ENCODE assay signal across 13 cellular contexts in genomic region chr9:128987800-128988199, GRCh38. TPM values are rescaled to one million over a fixed set of nuclear protein-coding genes. Genes with fewer than 3 reads are reported as not detected.
DNase-seq lines count a peak whose midpoint lies in the region; ATAC-seq and TF ChIP-seq lines count a peak whose summit lies in the region.
"Had no signal": no experiment of that assay in that cellular context is flagged by ENCODE, and none has a peak within 500 bp of the region (broad histone marks: within the 10 kb centered on the region; RNA-seq: fewer than 3 reads in every experiment).

No MANE protein-coding gene starts in this region.

- no peaks in the 10 kb centered on the region for H3K27me3 ChIP-seq in left ventricle myocardium inferior (ENCODE audit: low read depth)
- H3K27me3 ChIP-seq in gastroesophageal sphincter, result no peaks in the 10 kb centered on the region
- H3K27me3 ChIP-seq: BE2C had no signal

- WGBS in gastroesophageal sphincter (ENCODE audit: low coverage in 1 of 2), 2 donors, result 62 to 80% methylated on average over 3 of the region's 5 CpGs

- TF ChIP-seq EP300 in gastroesophageal sphincter (IDR thresholded peaks at IDR 0.05), result no peak

- no peak for TF ChIP-seq POLR2A in gastroesophageal sphincter (IDR thresholded peaks at IDR 0.05)

- intact Hi-C loops in left cardiac atrium (cut with DNase I), result no loop called here
- intact Hi-C loops in left ventricle myocardium inferior (cut with micrococcal nuclease), result no loop called here

- H3K36me3 ChIP-seq in left ventricle myocardium inferior (peaks cover 100% of the 10 kb centered on the region), gastroesophageal sphincter (peaks cover 0 to 98% of the 10 kb centered on the region in 2 donors)

- H3K4me1 ChIP-seq in left ventricle myocardium inferior (no peaks in the 10 kb centered on the region), gastroesophageal sphincter (no peaks in the 10 kb centered on the region)
- H3K4me1 ChIP-seq: BE2C had no signal

- no peak overlapping the region for H3K4me3 ChIP-seq in left ventricle myocardium inferior
- H3K4me3 ChIP-seq in gastroesophageal sphincter, result no peak overlapping the region
- H3K4me3 ChIP-seq: mucosa of descending colon had no signal

- DNase-seq in left cardiac atrium, result no peak
- no peak for DNase-seq in left ventricle myocardium inferior
- DNase-seq in caudate nucleus (lab: John Stamatoyannopoulos, UW), result peak in 24 of 61 donors; percentile 14 to 47 (median 25)
- DNase-seq in midbrain (lab: John Stamatoyannopoulos, UW), result peak; percentile 34
- no peak for DNase-seq in NCI-H2171 treated with DMSO at 0.1 percent for 48 hours (lab: John Stamatoyannopoulos, UW)
- no peak for DNase-seq in activated CD4-positive, alpha-beta T cell treated with anti-CD3 and anti-CD28 coated beads for 1 hour
- DNase-seq in GM19238 (ENCODE audit: insufficient read length, low spot score), result no peak
- DNase-seq: activated CD4-positive, alpha-beta T cell treated with anti-CD3 and anti-CD28 coated beads, Interleukin-2, amount 50 U/mL, for 48 hours; activated naive CD8-positive, alpha-beta T cell treated with anti-CD3 and anti-CD28 coated beads for 36 hours; BE2C; mucosa of descending colon; stimulated activated CD4-positive, alpha-beta T cell treated with anti-CD3 and anti-CD28 coated beads, Interleukin-2, amount 100 ng/mL, for 24 hours had no signal

- ATAC-seq in left cardiac atrium (peak; percentile 59 to 86), gastroesophageal sphincter (no peak)
- ATAC-seq: mucosa of descending colon had no signal

- H3K27ac ChIP-seq in left ventricle myocardium inferior (replicated peaks), result no peak overlapping the region
- H3K27ac ChIP-seq in caudate nucleus (ENCODE audit: low read depth, low read length), result peak overlapping the region; percentile 11
- H3K27ac ChIP-seq in gastroesophageal sphincter, result peak overlapping the region in 2 of 4 donors; percentile 41 to 52

- no peak for TF ChIP-seq CTCF in left ventricle myocardium inferior (IDR thresholded peaks at IDR 0.05; ENCODE audit: borderline replicate concordance)
- no peak for TF ChIP-seq CTCF in gastroesophageal sphincter (IDR thresholded peaks at IDR 0.05)

- H3K9me3 ChIP-seq in left ventricle myocardium inferior (replicated peaks) (no peaks in the 10 kb centered on the region), gastroesophageal sphincter (no peaks in the 10 kb centered on the region)
- H3K9me3 ChIP-seq: BE2C, mucosa of descending colon had no signal

RNA-seq across cellular contexts. Expression of gene NUP188, which starts 40.3 kb away (rescaled TPM):
- total RNA-seq in left cardiac atrium (10 to 100 TPM; 14.8 to 30.0 TPM), left ventricle myocardium inferior (15.9 TPM), gastroesophageal sphincter (10 to 100 TPM; 18.6 to 32.7 (median 29.1) TPM)

RNA-seq across cellular contexts. Expression of gene SH3GLB2, which starts 40.3 kb away (rescaled TPM):
- total RNA-seq in left cardiac atrium (10 to 100 TPM; 35.5 to 39.6 TPM), left ventricle myocardium inferior (33.9 TPM), gastroesophageal sphincter (100 to 1,000 TPM in 1 of 4 donors, 10 to 100 TPM in 3; 80.3 to 123 (median 83.6) TPM)

RNA-seq across cellular contexts. Expression of gene DOLK, which starts 40.4 kb away (rescaled TPM):
- total RNA-seq in left cardiac atrium (10 to 100 TPM in 1 of 2 donors, 1 to 10 TPM in 1; 9.3 to 11.3 TPM), left ventricle myocardium inferior (8.4 TPM), gastroesophageal sphincter (10 to 100 TPM in 3 of 4 donors, 1 to 10 TPM in 1; 9.8 to 17.1 (median 13.0) TPM)

RNA-seq across cellular contexts. Expression of gene MIGA2, which starts 48.6 kb away (rescaled TPM):
- 10 to 100 TPM; 31.8 to 36.3 TPM for total RNA-seq in left cardiac atrium
- 35.6 TPM for total RNA-seq in left ventricle myocardium inferior
- total RNA-seq in gastroesophageal sphincter, result 10 to 100 TPM; 16.2 to 38.3 (median 24.6) TPM
